Comparison of ENCODE assay signal across 23 cellular contexts in genomic region chr7:103718482-103719415, GRCh38.
DNase-seq lines count a peak whose midpoint lies in the region; ATAC-seq, FAIRE-seq and TF ChIP-seq lines count a peak whose summit lies in the region.
"Had no signal": no experiment of that assay in that cellular context is flagged by ENCODE, and none has a peak within 500 bp of the region (broad histone marks: within the 10 kb centered on the region; RNA-seq: fewer than 3 reads in every experiment).

No MANE protein-coding gene starts in this region.

- H3K9me3 Mint-ChIP-seq in stimulated activated naive B cell treated with anti-CD40 and anti-IgM and Interleukin-4, amounts not matched to agents 10 μg/mL and 1 μg/mL and 100 μg/mL, for 72 hours = no peaks in the 10 kb centered on the region
- H3K9me3 Mint-ChIP-seq: activated CD4-positive, alpha-beta memory T cell treated with anti-CD3 and anti-CD28 coated beads for 36 hours; activated naive CD4-positive, alpha-beta T cell treated with anti-CD3 and anti-CD28 coated beads, Interleukin-2, amount 50 U/mL, for 24 hours had no signal

- DNase-seq in EH (ENCODE audit: low read depth) = peak; percentile 65
- DNase-seq in M059J (ENCODE audit: low read depth) = peak; percentile 78
- DNase-seq in K562 (ENCODE audit: extremely low read depth in 1 of 4, low spot score in 3 of 4) = no peak
- peak; percentile 63 for DNase-seq in kidney tubule cell (ENCODE audit: low spot score)
- DNase-seq in coronary artery (ENCODE audit: low spot score) = no peak
- no peak for DNase-seq in stimulated activated naive B cell treated with anti-CD40 and anti-IgM and Interleukin-4, amounts not matched to agents 10 μg/mL and 1 μg/mL and 100 μg/mL, for 72 hours
- no peak for DNase-seq in WERI-Rb-1
- no peak for DNase-seq in GM19238 (ENCODE audit: insufficient read length, low spot score)
- DNase-seq: activated CD4-positive, alpha-beta memory T cell treated with anti-CD3 and anti-CD28 coated beads for 36 hours; activated T-cell treated with anti-CD3 and anti-CD28 coated beads, Interleukin-2, amount 50 U/mL, for 1 hour; Caco-2; left ventricle myocardium superior; NCI-H446 treated with DMSO at 0.1 percent for 48 hours; NK-92 treated with Interleukin-12 subunit alpha and Interleukin-12 subunit beta, amount 100 ng/mL, for 24 hours; stimulated activated CD4-positive, alpha-beta T cell treated with anti-CD3 and anti-CD28 coated beads, Interleukin-4, amount 100 ng/mL, for 1 hour; T-helper 1 cell had no signal

- TF ChIP-seq CTCF in K562 (IDR thresholded peaks at IDR 0.05 in 2 of 3, conservative IDR thresholded peaks at IDR 0.05 in 1 of 3; ENCODE audit: insufficient read depth in 2 of 3, low read depth in 1 of 3, low read length in 3 of 3) (no peak), coronary artery (IDR thresholded peaks at IDR 0.05) (no peak), WERI-Rb-1 (IDR thresholded peaks at IDR 0.05; ENCODE audit: low read depth, low read length) (no peak)

- H3K4me1 ChIP-seq in K562 (replicated peaks in 1 of 2; ENCODE audit: control insufficient read depth in 2 of 2, insufficient read depth in 2 of 2, low read length in 2 of 2) = no peaks in the 10 kb centered on the region; a peak in 1 of 5 replicates
- H3K4me1 ChIP-seq: Caco-2, gastroesophageal sphincter, parathyroid adenoma had no signal

- no peak for TF ChIP-seq RAD21 in K562 (CRISPR knock-in tag; conservative IDR thresholded peaks at IDR 0.05 in 1 of 2, IDR thresholded peaks at IDR 0.05 in 1 of 2)

- FAIRE-seq in K562 (lab: Jason Lieb, UNC) = no peak
- FAIRE-seq: HTR-8/SVneo had no signal

- no TSS peak for BruUV-seq in K562 (replicated peaks; lab: Mats Ljungman, UMichigan)

- no peaks in the 10 kb centered on the region for H4K20me1 ChIP-seq in K562 (replicated peaks; ENCODE audit: control insufficient read depth, insufficient read depth, low read length)

- no peak overlapping the region for H2AFZ ChIP-seq in K562 (ENCODE audit: low read depth, low read length)
- H2AFZ ChIP-seq: parathyroid adenoma had no signal

- no peak overlapping the region for H3K27ac Mint-ChIP-seq in stimulated activated naive B cell treated with anti-CD40 and anti-IgM and Interleukin-4, amounts not matched to agents 10 μg/mL and 1 μg/mL and 100 μg/mL, for 72 hours
- H3K27ac Mint-ChIP-seq: activated CD4-positive, alpha-beta memory T cell treated with anti-CD3 and anti-CD28 coated beads for 36 hours; activated naive CD4-positive, alpha-beta T cell treated with anti-CD3 and anti-CD28 coated beads, Interleukin-2, amount 50 U/mL, for 24 hours had no signal

- no peak overlapping the region for H3K9ac ChIP-seq in K562 (ENCODE audit: insufficient read depth in 1 of 2, low read depth in 2 of 2, low read length in 2 of 2)
- H3K9ac ChIP-seq: parathyroid adenoma had no signal

- TF ChIP-seq EP300 in K562 (IDR thresholded peaks at IDR 0.05; ENCODE audit: low read length) = no peak

- H3K79me2 ChIP-seq in K562 (ENCODE audit: control insufficient read depth, insufficient read depth, low read length) = no peaks in the 10 kb centered on the region
- H3K79me2 ChIP-seq: parathyroid adenoma had no signal

- H3K4me2 ChIP-seq in K562 (ENCODE audit: insufficient read depth, low read length) = no peak overlapping the region

- H3K27ac ChIP-seq in K562 (ENCODE audit: extremely low read depth, low read depth, low read length) = no peak overlapping the region
- no peak overlapping the region for H3K27ac ChIP-seq in coronary artery
- H3K27ac ChIP-seq in WERI-Rb-1 = no peak overlapping the region
- H3K27ac ChIP-seq: gastroesophageal sphincter, parathyroid adenoma, skin epidermis, VCaP had no signal

- no peak overlapping the region for H3K4me3 ChIP-seq in K562
- no peak overlapping the region for H3K4me3 ChIP-seq in coronary artery
- no peak overlapping the region for H3K4me3 ChIP-seq in WERI-Rb-1 (ENCODE audit: low read depth, low read length)
- H3K4me3 ChIP-seq: gastroesophageal sphincter, skin epidermis had no signal

- in situ Hi-C loops in K562 (cut with MboI) = no loop called here

- no peaks in the 10 kb centered on the region for H3K9me1 ChIP-seq in K562 (ENCODE audit: control insufficient read depth, insufficient read depth, low read length)

- H3K36me3 ChIP-seq in K562 (ENCODE audit: control insufficient read depth, insufficient read depth, low read length) (no peaks in the 10 kb centered on the region), WERI-Rb-1 (no peaks in the 10 kb centered on the region)
- H3K36me3 ChIP-seq: gastroesophageal sphincter had no signal

- no peaks in the 10 kb centered on the region for H3K36me3 Mint-ChIP-seq in stimulated activated naive B cell treated with anti-CD40 and anti-IgM and Interleukin-4, amounts not matched to agents 10 μg/mL and 1 μg/mL and 100 μg/mL, for 72 hours
- H3K36me3 Mint-ChIP-seq: activated CD4-positive, alpha-beta memory T cell treated with anti-CD3 and anti-CD28 coated beads for 36 hours; activated naive CD4-positive, alpha-beta T cell treated with anti-CD3 and anti-CD28 coated beads, Interleukin-2, amount 50 U/mL, for 24 hours had no signal

- POLR2A ChIA-PET in K562 (lab: Yijun Ruan, JAX) = no interaction called here

- no peaks in the 10 kb centered on the region for H3K27me3 ChIP-seq in K562 (ENCODE audit: control insufficient read depth in 2 of 2, insufficient read depth in 2 of 2, low read length in 2 of 2)
- no peaks in the 10 kb centered on the region for H3K27me3 ChIP-seq in WERI-Rb-1 (ENCODE audit: insufficient read depth, low read depth, severe bottlenecking)
- H3K27me3 ChIP-seq: gastroesophageal sphincter had no signal

- no peak; the same call in 2 of the 3 replicates for ATAC-seq in K562
- ATAC-seq in stimulated activated naive B cell treated with anti-CD40 and anti-IgM and Interleukin-4, amounts not matched to agents 10 μg/mL and 1 μg/mL and 100 μg/mL, for 72 hours (replicated peaks) = no peak
- ATAC-seq: gastroesophageal sphincter, HCT116, left ventricle myocardium superior had no signal

- H3K9me3 ChIP-seq in K562 (replicated peaks; ENCODE audit: control insufficient read depth, insufficient read depth, low read depth, low read length) (no peaks in the 10 kb centered on the region), WERI-Rb-1 (ENCODE audit: severe bottlenecking) (no peaks in the 10 kb centered on the region)
- H3K9me3 ChIP-seq: Caco-2, gastroesophageal sphincter had no signal

- no peaks in the 10 kb centered on the region for H3K4me1 Mint-ChIP-seq in stimulated activated naive B cell treated with anti-CD40 and anti-IgM and Interleukin-4, amounts not matched to agents 10 μg/mL and 1 μg/mL and 100 μg/mL, for 72 hours
- H3K4me1 Mint-ChIP-seq: activated naive CD4-positive, alpha-beta T cell treated with anti-CD3 and anti-CD28 coated beads, Interleukin-2, amount 50 U/mL, for 24 hours had no signal

- peaks cover 0 to 9% of the 10 kb centered on the region in 2 donors for H3K27me3 Mint-ChIP-seq in stimulated activated naive B cell treated with anti-CD40 and anti-IgM and Interleukin-4, amounts not matched to agents 10 μg/mL and 1 μg/mL and 100 μg/mL, for 72 hours

- CTCF ChIA-PET in K562 (lab: Yijun Ruan, JAX; ENCODE audit: low intra/inter-chr PET ratio) = no interaction called here

- no peak overlapping the region for H3K4me3 Mint-ChIP-seq in stimulated activated naive B cell treated with anti-CD40 and anti-IgM and Interleukin-4, amounts not matched to agents 10 μg/mL and 1 μg/mL and 100 μg/mL, for 72 hours
- H3K4me3 Mint-ChIP-seq: activated CD4-positive, alpha-beta memory T cell treated with anti-CD3 and anti-CD28 coated beads for 36 hours; activated naive CD4-positive, alpha-beta T cell treated with anti-CD3 and anti-CD28 coated beads, Interleukin-2, amount 50 U/mL, for 24 hours had no signal

- TF ChIP-seq POLR2A in K562 (conservative IDR thresholded peaks at IDR 0.05) = no peak

- intact Hi-C loops in K562 (cut with micrococcal nuclease) = no loop called here

- 68% methylated on average over 1 of the region's 1 CpG for WGBS in K562 (ENCODE audit: insufficient coverage, low coverage, missing lambda C conversion rate)

TF ChIP-seq in K562, 482 proteins besides CTCF, POLR2A, EP300 and RAD21:
- peak; percentile 7; the same call in 1 of the 2 replicates for TF ChIP-seq JUND (IDR thresholded peaks at IDR 0.05; ENCODE audit: borderline replicate concordance, low read depth, low read length)
- TF ChIP-seq JUND (tag; IDR thresholded peaks at IDR 0.05; ENCODE audit: borderline replicate concordance, low read depth, low read length) = no peak
- TF ChIP-seq, protein P1, sequence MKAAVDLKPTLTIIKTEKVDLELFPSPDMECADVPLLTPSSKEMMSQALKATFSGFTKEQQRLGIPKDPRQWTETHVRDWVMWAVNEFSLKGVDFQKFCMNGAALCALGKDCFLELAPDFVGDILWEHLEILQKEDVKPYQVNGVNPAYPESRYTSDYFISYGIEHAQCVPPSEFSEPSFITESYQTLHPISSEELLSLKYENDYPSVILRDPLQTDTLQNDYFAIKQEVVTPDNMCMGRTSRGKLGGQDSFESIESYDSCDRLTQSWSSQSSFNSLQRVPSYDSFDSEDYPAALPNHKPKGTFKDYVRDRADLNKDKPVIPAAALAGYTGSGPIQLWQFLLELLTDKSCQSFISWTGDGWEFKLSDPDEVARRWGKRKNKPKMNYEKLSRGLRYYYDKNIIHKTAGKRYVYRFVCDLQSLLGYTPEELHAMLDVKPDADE (conservative IDR thresholded peaks at IDR 0.05; ENCODE audit: control insufficient read depth, low read depth, low read length) = no peak
- no peak for TF ChIP-seq ZNF239 (CRISPR knock-in tag; IDR thresholded peaks at IDR 0.05)
- no peak for TF ChIP-seq RNF2 (IDR thresholded peaks at IDR 0.05)
- peak in 1 of 2 experiments; percentile 16; a peak in 1 of 4 replicates for TF ChIP-seq TRIM24 (IDR thresholded peaks at IDR 0.05)
- peak; percentile 35; the same call in 1 of the 2 replicates for TF ChIP-seq FOSL1 (tag; conservative IDR thresholded peaks at IDR 0.05)
TF ChIP-seq in K562: peak in this region for 3.

Comparison
In these comparisons a context has a peak if more than half of its experiments do, and no peak if none do; other contexts are left out.
1. DNase-seq: peak in EH (single experiment), M059J (single experiment) and kidney tubule cell (single experiment); none in K562 (0 of 4), coronary artery (single experiment), stimulated activated naive B cell treated with anti-CD40 and anti-IgM and Interleukin-4, amounts not matched to agents 10 μg/mL and 1 μg/mL and 100 μg/mL, for 72 hours (single experiment), WERI-Rb-1 (single experiment) and GM19238 (single experiment).